9 cellular contexts compared by ENCODE assay signal in genomic region chr1:175319112-175319911, GRCh38.
A peak's percentile ranks its signal among the peaks of the same experiment; 100 is the strongest.
DNase-seq lines count a peak whose midpoint lies in the region; ATAC-seq, FAIRE-seq and TF ChIP-seq lines count a peak whose summit lies in the region.
"Had no signal": no experiment of that assay in that cellular context is flagged by ENCODE, and none has a peak within 500 bp of the region (broad histone marks: within the 10 kb centered on the region; RNA-seq: fewer than 3 reads in every experiment).

No MANE protein-coding gene starts in this region.

- no peak for TF ChIP-seq POLR2A in heart left ventricle (IDR thresholded peaks at IDR 0.05)

- no peaks in the 10 kb centered on the region for H3K36me3 ChIP-seq in heart left ventricle

- FAIRE-seq in urothelium cell line (lab: Jason Lieb, UNC): peak; percentile 44

- peaks cover 12% of the 10 kb centered on the region for H3K27me3 Mint-ChIP-seq in activated naive CD8-positive, alpha-beta T cell treated with anti-CD3 and anti-CD28 coated beads for 36 hours

- peak; percentile 79 for ATAC-seq in GM21529 (IDR thresholded peaks at IDR 0.05; ENCODE audit: unreplicated experiment)
- peak; percentile 70 to 86 (median 86) for ATAC-seq in heart left ventricle

- 13 to 17% (median 15%) methylated on average over 6 of the region's 6 CpGs for WGBS in heart left ventricle, 4 donors

- no peaks in the 10 kb centered on the region for H3K27me3 ChIP-seq in heart left ventricle

- no peak overlapping the region for H3K4me3 ChIP-seq in LNCaP clone FGC (ENCODE audit: low read depth, low read length)
- no peak overlapping the region for H3K4me3 ChIP-seq in heart left ventricle

- H3K36me3 Mint-ChIP-seq in activated naive CD8-positive, alpha-beta T cell treated with anti-CD3 and anti-CD28 coated beads for 36 hours: no peaks in the 10 kb centered on the region

- TF ChIP-seq CTCF in LNCaP clone FGC (IDR thresholded peaks at IDR 0.05; ENCODE audit: control insufficient read depth, extremely low read depth, insufficient read depth) (peak; percentile 93), heart left ventricle (IDR thresholded peaks at IDR 0.05) (peak; percentile 81 to 93 (median 90))

- in situ Hi-C loops in Caki2 (cut with HindIII; ENCODE audit: low pct_unique_long_range_greater_than_20kb, low sequenced_read_pairs): no loop called here

- intact Hi-C loops in heart left ventricle (cut with DNase I): loop anchor here (1.0 to 10.0 kb wide), 14 partner anchors 52 to 755 kb away; partner anchors contain the start of gene MRPS14 (in 1 of the 10)

- H3K9me3 Mint-ChIP-seq in activated naive CD8-positive, alpha-beta T cell treated with anti-CD3 and anti-CD28 coated beads for 36 hours: no peaks in the 10 kb centered on the region
- H3K9me3 Mint-ChIP-seq: dendritic cell treated with granulocyte-macrophage colony-stimulating factor and Interleukin-4, amounts not matched to agents 40 ng/mL and 50 ng/mL, for 4 days had no signal

- H3K27ac ChIP-seq in heart left ventricle: peak overlapping the region in 10 of 12 donors; percentile 10 to 83 (median 74)

- H3K9me3 ChIP-seq in heart left ventricle: no peaks in the 10 kb centered on the region

- peaks cover 10% of the 10 kb centered on the region for H3K4me1 Mint-ChIP-seq in activated naive CD8-positive, alpha-beta T cell treated with anti-CD3 and anti-CD28 coated beads for 36 hours

- H3K4me3 Mint-ChIP-seq in activated naive CD8-positive, alpha-beta T cell treated with anti-CD3 and anti-CD28 coated beads for 36 hours: no peak overlapping the region
- H3K4me3 Mint-ChIP-seq: dendritic cell treated with granulocyte-macrophage colony-stimulating factor and Interleukin-4, amounts not matched to agents 40 ng/mL and 50 ng/mL, for 4 days had no signal

- peak; percentile 36 for DNase-seq in Caki2 (ENCODE audit: low read depth)
- DNase-seq in LNCaP clone FGC (ENCODE audit: low read depth): peak; percentile 70
- peak; percentile 91 for DNase-seq in SKM-1 treated with dmso at 0.1 percent for 144 hours (lab: John Stamatoyannopoulos, UW; ENCODE audit: unreplicated experiment)
- peak; percentile 55 for DNase-seq in activated naive CD8-positive, alpha-beta T cell treated with anti-CD3 and anti-CD28 coated beads for 36 hours
- DNase-seq in heart left ventricle: peak; percentile 76 to 85 (median 83)
- peak; percentile 60 for DNase-seq in pulmonary artery endothelial cell (ENCODE audit: low read depth, low spot score)
- peak; percentile 72 for DNase-seq in urothelium cell line (ENCODE audit: low spot score)

- H3K4me1 ChIP-seq in heart left ventricle: peaks cover 0 to 30% (median 19%) of the 10 kb centered on the region in 12 donors

- H3K27ac Mint-ChIP-seq in activated naive CD8-positive, alpha-beta T cell treated with anti-CD3 and anti-CD28 coated beads for 36 hours: no peak overlapping the region
- H3K27ac Mint-ChIP-seq: dendritic cell treated with granulocyte-macrophage colony-stimulating factor and Interleukin-4, amounts not matched to agents 40 ng/mL and 50 ng/mL, for 4 days had no signal

Comparison
In these comparisons a context has a peak if more than half of its experiments do, and no peak if none do; other contexts are left out.
1. DNase-seq: peak in every context shown above with its lines; median percentile 91 in SKM-1 treated with dmso at 0.1 percent for 144 hours; 83 in heart left ventricle; 72 in urothelium cell line; 70 in LNCaP clone FGC; 60 in pulmonary artery endothelial cell; 55 in activated naive CD8-positive, alpha-beta T cell treated with anti-CD3 and anti-CD28 coated beads for 36 hours; 36 in Caki2.